ENCODE assay signal across 10 cellular contexts in the genomic region with DNA sequence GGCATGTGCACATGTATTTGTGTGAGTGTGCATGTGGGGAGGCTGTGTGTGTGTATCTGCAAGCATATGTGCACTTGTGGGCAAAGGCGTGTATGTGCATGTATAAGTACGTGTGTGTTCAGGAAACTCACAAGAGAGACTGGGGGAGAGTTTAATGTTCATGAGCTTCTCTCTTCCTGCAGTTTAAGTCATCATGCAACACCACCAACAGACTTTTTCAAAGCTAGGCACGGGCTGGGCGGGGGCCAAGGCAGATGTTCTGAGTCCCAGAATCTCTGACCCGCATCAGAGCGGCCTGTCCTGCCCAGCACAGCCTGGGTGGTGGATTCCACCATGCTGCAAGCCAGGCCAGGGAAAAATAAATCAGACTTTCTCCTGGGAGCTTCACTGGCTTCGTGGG.
DNase-seq lines count a peak whose midpoint lies in the region; ATAC-seq and TF ChIP-seq lines count a peak whose summit lies in the region.
"Had no signal": no experiment of that assay in that cellular context is flagged by ENCODE, and none has a peak within 500 bp of the region (broad histone marks: within the 10 kb centered on the region; RNA-seq: fewer than 3 reads in every experiment).

No MANE protein-coding gene starts in this region.

- H3K27me3 ChIP-seq in heart right ventricle: no peaks in the 10 kb centered on the region
- no peaks in the 10 kb centered on the region for H3K27me3 ChIP-seq in spleen (replicated peaks in 1 of 7)
- H3K27me3 ChIP-seq: pancreas had no signal

- H3K36me3 ChIP-seq in KOPT-K1 (ENCODE audit: insufficient read depth, low read length) (peaks cover 9% of the 10 kb centered on the region), heart right ventricle (no peaks in the 10 kb centered on the region), spleen (no peaks in the 10 kb centered on the region)
- H3K36me3 ChIP-seq: pancreas had no signal

- ATAC-seq in heart right ventricle: no peak

- H3K27me3 Mint-ChIP-seq in activated T-cell treated with anti-CD3 and anti-CD28 coated beads, Interleukin-2, amount 50 U/mL, for 24 hours: no peaks in the 10 kb centered on the region

- DNase-seq in activated T-cell treated with anti-CD3 and anti-CD28 coated beads, Interleukin-2, amount 50 U/mL, for 24 hours: no peak
- no peak for DNase-seq in heart right ventricle
- DNase-seq in spleen: no peak
- DNase-seq in NCI-H510A treated with DMSO at 0.1 percent for 48 hours (lab: John Stamatoyannopoulos, UW): no peak
- DNase-seq in HUDEP-2 (lab: John Stamatoyannopoulos, UW; ENCODE audit: unreplicated experiment in 76 of 76): no peak
- no peak for DNase-seq in NCI-H146 (lab: John Stamatoyannopoulos, UW)
- DNase-seq in cerebellar nuclear complex (lab: John Stamatoyannopoulos, UW): no peak
- DNase-seq: pancreas had no signal

- H3K4me3 ChIP-seq in heart right ventricle (peak overlapping the region in 1 of 10 donors; percentile 18), spleen (peak overlapping the region in 4 of 8 donors; percentile 13 to 54 (median 18))
- H3K4me3 ChIP-seq: GM23338, pancreas had no signal

- peak overlapping the region; percentile 97 for H3K27ac Mint-ChIP-seq in activated T-cell treated with anti-CD3 and anti-CD28 coated beads, Interleukin-2, amount 50 U/mL, for 24 hours
- H3K27ac Mint-ChIP-seq: GM23338 had no signal

- H3K4me1 Mint-ChIP-seq in activated T-cell treated with anti-CD3 and anti-CD28 coated beads, Interleukin-2, amount 50 U/mL, for 24 hours (ENCODE audit: low read depth): peaks cover 69% of the 10 kb centered on the region

- no peak for TF ChIP-seq POLR2A in spleen (IDR thresholded peaks at IDR 0.05)

- H3K4me1 ChIP-seq in heart right ventricle (peaks cover 39 to 90% (median 77%) of the 10 kb centered on the region in 9 donors), spleen (peaks cover 0 to 70% (median 37%) of the 10 kb centered on the region in 6 donors)

- H3K4me3 Mint-ChIP-seq in activated T-cell treated with anti-CD3 and anti-CD28 coated beads, Interleukin-2, amount 50 U/mL, for 24 hours: peak overlapping the region; percentile 77
- H3K4me3 Mint-ChIP-seq: GM23338 had no signal

- intact Hi-C loops in heart right ventricle (cut with DNase I) (no loop called here), spleen (cut with DNase I; ENCODE audit: low total_unique reads) (no loop called here)

- H3K9me3 ChIP-seq in KOPT-K1 (ENCODE audit: insufficient read depth, low read length, poor library complexity, severe bottlenecking) (no peaks in the 10 kb centered on the region), heart right ventricle (no peaks in the 10 kb centered on the region), spleen (no peaks in the 10 kb centered on the region)
- H3K9me3 ChIP-seq: pancreas had no signal

- 51 to 54% methylated on average over 7 of the region's 7 CpGs for WGBS in heart right ventricle, 2 donors
- WGBS in spleen, 5 donors: 70 to 79% (median 79%) methylated on average over 7 of the region's 7 CpGs

- TF ChIP-seq CTCF in heart right ventricle (IDR thresholded peaks at IDR 0.05) (no peak), spleen (IDR thresholded peaks at IDR 0.05 in 8 of 11, conservative IDR thresholded peaks at IDR 0.05 in 3 of 11) (peak in 1 of 11 experiments; percentile 4)

- no peaks in the 10 kb centered on the region for H3K9me3 Mint-ChIP-seq in activated T-cell treated with anti-CD3 and anti-CD28 coated beads, Interleukin-2, amount 50 U/mL, for 24 hours
- H3K9me3 Mint-ChIP-seq: GM23338 had no signal

- H3K27ac ChIP-seq in KOPT-K1 (ENCODE audit: low read depth, low read length, poor library complexity, severe bottlenecking) (peak overlapping the region; percentile 91), heart right ventricle (peak overlapping the region in 9 of 10 donors; percentile 30 to 81 (median 63)), spleen (peak overlapping the region in 6 of 8 donors; percentile 41 to 83 (median 61))
- H3K27ac ChIP-seq: pancreas had no signal

- H3K36me3 Mint-ChIP-seq in activated T-cell treated with anti-CD3 and anti-CD28 coated beads, Interleukin-2, amount 50 U/mL, for 24 hours (ENCODE audit: low read depth): no peaks in the 10 kb centered on the region
